27 cellular contexts compared by ENCODE assay signal in the genomic region with DNA sequence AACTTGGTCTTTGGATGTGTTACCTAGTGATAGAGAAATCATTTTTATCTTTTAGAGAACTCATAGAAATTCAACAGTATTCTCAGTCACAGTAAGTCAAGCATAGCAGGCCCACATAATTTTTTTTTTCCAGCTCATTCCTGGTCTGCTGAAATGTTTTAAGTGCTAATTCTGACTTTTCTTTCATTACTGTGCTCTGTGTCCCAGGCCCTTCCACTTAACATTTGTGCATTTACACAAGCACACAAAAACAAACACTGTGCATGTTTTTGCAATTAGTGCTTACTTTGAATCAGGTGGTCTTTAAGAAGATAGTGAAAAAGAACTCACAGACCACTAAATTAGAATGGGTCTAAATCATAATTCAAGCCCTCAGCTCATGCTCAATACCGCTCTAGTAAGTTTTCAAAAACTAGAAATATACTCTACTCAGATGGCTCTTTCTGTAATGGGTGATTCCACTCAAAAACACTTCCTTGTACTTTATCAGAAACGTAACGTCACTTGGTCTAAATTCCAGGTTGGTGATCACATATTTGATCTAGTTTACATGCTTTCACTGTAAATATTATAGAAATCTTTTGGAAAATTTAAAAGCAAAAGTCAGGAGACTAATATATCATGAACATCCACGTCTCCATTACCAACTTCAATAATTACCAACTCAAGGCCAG.
"Had no signal": no experiment of that assay in that cellular context is flagged by ENCODE, and none has a peak within 500 bp of the region (broad histone marks: within the 10 kb centered on the region; RNA-seq: fewer than 3 reads in every experiment).

No MANE protein-coding gene starts in this region.

- H3K27ac Mint-ChIP-seq: natural killer cell treated with Interleukin-12 subunit alpha and Interleukin-12 subunit beta and Interleukin-15 and Interleukin-18, amount 100 ng/mL, for 72 hours; neural progenitor cell; progenitor cell of endocrine pancreas; stimulated activated effector memory CD8-positive, alpha-beta T cell treated with anti-CD3 and anti-CD28 coated beads, Interleukin-12 subunit alpha, Interleukin-12 subunit beta, amount 100 ng/mL, for 72 hours; stimulated activated naive B cell treated with anti-CD40 and anti-IgM and Interleukin-4, amounts not matched to agents 10 μg/mL and 1 μg/mL and 100 μg/mL, for 72 hours; stimulated activated naive CD8-positive, alpha-beta T cell treated with anti-CD3 and anti-CD28 coated beads, Interleukin-15, Interleukin-2, amounts not matched to agents 100 ng/mL and 50 ng/mL, for 24 hours had no signal

- ATAC-seq: naive thymus-derived CD8-positive, alpha-beta T cell; natural killer cell treated with Interleukin-12 subunit alpha and Interleukin-12 subunit beta and Interleukin-15 and Interleukin-18, amount 100 ng/mL, for 72 hours; psoas muscle; right cardiac atrium; right lobe of liver; stimulated activated effector memory CD8-positive, alpha-beta T cell treated with anti-CD3 and anti-CD28 coated beads, Interleukin-12 subunit alpha, Interleukin-12 subunit beta, amount 100 ng/mL, for 72 hours; stimulated activated naive B cell treated with anti-CD40 and anti-IgM and Interleukin-4, amounts not matched to agents 10 μg/mL and 1 μg/mL and 100 μg/mL, for 72 hours; upper lobe of right lung had no signal

- H3K9me3 ChIP-seq: ovary, psoas muscle, right lobe of liver, sigmoid colon, stomach, thoracic aorta, thyroid gland, tibial nerve, upper lobe of right lung, uterus had no signal

- H3K79me2 ChIP-seq: parathyroid adenoma had no signal

- H3K27ac ChIP-seq: neural progenitor cell, ovary, parathyroid adenoma, psoas muscle, right lobe of liver, sigmoid colon, stomach, thoracic aorta, tibial nerve, upper lobe of right lung, uterus had no signal

- H3K4me1 ChIP-seq: psoas muscle, uterus had no signal

- H3K36me3 ChIP-seq: neural progenitor cell, ovary, right lobe of liver, sigmoid colon, stomach, thoracic aorta, thyroid gland, tibial nerve, upper lobe of right lung, uterus had no signal

- H3K4me1 Mint-ChIP-seq: stimulated activated effector memory CD8-positive, alpha-beta T cell treated with anti-CD3 and anti-CD28 coated beads, Interleukin-12 subunit alpha, Interleukin-12 subunit beta, amount 100 ng/mL, for 72 hours; stimulated activated naive B cell treated with anti-CD40 and anti-IgM and Interleukin-4, amounts not matched to agents 10 μg/mL and 1 μg/mL and 100 μg/mL, for 72 hours had no signal

- H3K36me3 Mint-ChIP-seq: stimulated activated effector memory CD8-positive, alpha-beta T cell treated with anti-CD3 and anti-CD28 coated beads, Interleukin-12 subunit alpha, Interleukin-12 subunit beta, amount 100 ng/mL, for 72 hours; stimulated activated naive B cell treated with anti-CD40 and anti-IgM and Interleukin-4, amounts not matched to agents 10 μg/mL and 1 μg/mL and 100 μg/mL, for 72 hours had no signal

- H3K4me3 ChIP-seq: neural progenitor cell, ovary, psoas muscle, right lobe of liver, sigmoid colon, stomach, thoracic aorta, thyroid gland, tibial nerve, upper lobe of right lung, uterus had no signal

- H3K27me3 ChIP-seq: neural progenitor cell, ovary, right lobe of liver, sigmoid colon, stomach, thyroid gland, tibial nerve, upper lobe of right lung, uterus had no signal

- H3K27me3 Mint-ChIP-seq: naive thymus-derived CD8-positive, alpha-beta T cell; stimulated activated naive B cell treated with anti-CD40 and anti-IgM and Interleukin-4, amounts not matched to agents 10 μg/mL and 1 μg/mL and 100 μg/mL, for 72 hours; stimulated activated naive CD8-positive, alpha-beta T cell treated with anti-CD3 and anti-CD28 coated beads, Interleukin-15, Interleukin-2, amounts not matched to agents 100 ng/mL and 50 ng/mL, for 24 hours had no signal

- H3K4me3 Mint-ChIP-seq: naive thymus-derived CD8-positive, alpha-beta T cell; natural killer cell treated with Interleukin-12 subunit alpha and Interleukin-12 subunit beta and Interleukin-15 and Interleukin-18, amount 100 ng/mL, for 72 hours; neural progenitor cell; stimulated activated effector memory CD8-positive, alpha-beta T cell treated with anti-CD3 and anti-CD28 coated beads, Interleukin-12 subunit alpha, Interleukin-12 subunit beta, amount 100 ng/mL, for 72 hours; stimulated activated naive B cell treated with anti-CD40 and anti-IgM and Interleukin-4, amounts not matched to agents 10 μg/mL and 1 μg/mL and 100 μg/mL, for 72 hours; stimulated activated naive CD8-positive, alpha-beta T cell treated with anti-CD3 and anti-CD28 coated beads, Interleukin-15, Interleukin-2, amounts not matched to agents 100 ng/mL and 50 ng/mL, for 24 hours had no signal

- H3K9me3 Mint-ChIP-seq: stimulated activated naive B cell treated with anti-CD40 and anti-IgM and Interleukin-4, amounts not matched to agents 10 μg/mL and 1 μg/mL and 100 μg/mL, for 72 hours; stimulated activated naive CD8-positive, alpha-beta T cell treated with anti-CD3 and anti-CD28 coated beads, Interleukin-15, Interleukin-2, amounts not matched to agents 100 ng/mL and 50 ng/mL, for 24 hours had no signal

- H3K4me2 ChIP-seq: neural progenitor cell had no signal

- DNase-seq: naive thymus-derived CD8-positive, alpha-beta T cell; occipital lobe; ovary; posterior cingulate gyrus; psoas muscle; right cardiac atrium; right lobe of liver; sigmoid colon; small intestine; stimulated activated CD4-positive, alpha-beta T cell treated with anti-CD3 and anti-CD28 coated beads, Interleukin-15, amount 100 ng/mL, for 24 hours; stimulated activated CD4-positive, alpha-beta T cell treated with anti-CD3 and anti-CD28 coated beads, Interleukin-2, amount 100 ng/mL, for 24 hours; stimulated activated CD4-positive, alpha-beta T cell treated with anti-CD3 and anti-CD28 coated beads, Interleukin-2, amount 100 ng/mL, for 48 hours; stimulated activated CD4-positive, alpha-beta T cell treated with anti-CD3 and anti-CD28 coated beads, Interleukin-4, amount 100 ng/mL, for 24 hours; stimulated activated naive B cell treated with anti-CD40 and anti-IgM and Interleukin-4, amounts not matched to agents 10 μg/mL and 1 μg/mL and 100 μg/mL, for 72 hours; stimulated activated naive CD4-positive, alpha-beta T cell treated with Interleukin-2 at 50 U/mL for 16 hours; stomach; thyroid gland; upper lobe of right lung; uterus had no signal

- H2AFZ ChIP-seq: neural progenitor cell, parathyroid adenoma had no signal
